Comparison of ENCODE assay signal across 19 cellular contexts in genomic region chrX:110168585-110168984, GRCh38.
DNase-seq lines count a peak whose midpoint lies in the region; ATAC-seq and TF ChIP-seq lines count a peak whose summit lies in the region.
"Had no signal": no experiment of that assay in that cellular context is flagged by ENCODE, and none has a peak within 500 bp of the region (broad histone marks: within the 10 kb centered on the region; RNA-seq: fewer than 3 reads in every experiment).

No MANE protein-coding gene starts in this region.

- ATAC-seq in GM18505 (IDR thresholded peaks at IDR 0.05; ENCODE audit: unreplicated experiment) (no peak), natural killer cell (no peak)
- ATAC-seq: stimulated activated memory B cell treated with anti-CD40 and anti-IgM and Interleukin-4, amounts not matched to agents 10 μg/mL and 1 μg/mL and 100 μg/mL, for 72 hours had no signal

- H3K27me3 Mint-ChIP-seq in natural killer cell (ENCODE audit: low read depth in 2 of 2) = no peaks in the 10 kb centered on the region
- H3K27me3 Mint-ChIP-seq: stimulated activated memory B cell treated with anti-CD40 and anti-IgM and Interleukin-4, amounts not matched to agents 10 μg/mL and 1 μg/mL and 100 μg/mL, for 72 hours had no signal

- H3K4me3 Mint-ChIP-seq in natural killer cell = no peak overlapping the region
- H3K4me3 Mint-ChIP-seq: activated naive CD4-positive, alpha-beta T cell treated with anti-CD3 and anti-CD28 coated beads for 36 hours; activated T-cell treated with anti-CD3 and anti-CD28 coated beads, Interleukin-2, amount 50 U/mL, for 4 hours; CD8-positive, alpha-beta T cell; nephron; stimulated activated memory B cell treated with anti-CD40 and anti-IgM and Interleukin-4, amounts not matched to agents 10 μg/mL and 1 μg/mL and 100 μg/mL, for 72 hours; T-cell had no signal

- no peak for TF ChIP-seq CTCF in natural killer cell (IDR thresholded peaks at IDR 0.05)

- H3K9me3 Mint-ChIP-seq in natural killer cell = no peaks in the 10 kb centered on the region
- H3K9me3 Mint-ChIP-seq: activated naive CD4-positive, alpha-beta T cell treated with anti-CD3 and anti-CD28 coated beads for 36 hours; activated T-cell treated with anti-CD3 and anti-CD28 coated beads, Interleukin-2, amount 50 U/mL, for 4 hours; CD8-positive, alpha-beta T cell; nephron; stimulated activated memory B cell treated with anti-CD40 and anti-IgM and Interleukin-4, amounts not matched to agents 10 μg/mL and 1 μg/mL and 100 μg/mL, for 72 hours; T-cell had no signal

- H3K27ac Mint-ChIP-seq in natural killer cell = no peak overlapping the region
- H3K27ac Mint-ChIP-seq: activated naive CD4-positive, alpha-beta T cell treated with anti-CD3 and anti-CD28 coated beads for 36 hours; CD8-positive, alpha-beta T cell; nephron; stimulated activated memory B cell treated with anti-CD40 and anti-IgM and Interleukin-4, amounts not matched to agents 10 μg/mL and 1 μg/mL and 100 μg/mL, for 72 hours; T-cell had no signal

- TF ChIP-seq POLR2A in GM18505 (IDR thresholded peaks at IDR 0.05; ENCODE audit: borderline replicate concordance, extremely low read depth, insufficient read depth, insufficient read length) = no peak

- H3K36me3 Mint-ChIP-seq in natural killer cell = no peaks in the 10 kb centered on the region

- H3K4me1 Mint-ChIP-seq in natural killer cell = peaks cover 17 to 19% of the 10 kb centered on the region in 2 donors
- H3K4me1 Mint-ChIP-seq: nephron had no signal

- intact Hi-C loops in natural killer cell (cut with micrococcal nuclease) = no loop called here

- DNase-seq in Daoy (ENCODE audit: low read depth) (peak; percentile 46), T1000 (lab: John Stamatoyannopoulos, UW) (peak; percentile 5), fibroblast of gingiva (ENCODE audit: low read depth) (peak; percentile 41), renal cortical epithelial cell (ENCODE audit: low read depth) (peak; percentile 26), natural killer cell (no peak), SHP77 treated with DMSO at 0.1 percent for 48 hours (lab: John Stamatoyannopoulos, UW) (no peak)
- no peak for DNase-seq in stimulated activated CD4-positive, alpha-beta T cell treated with anti-CD3 and anti-CD28 coated beads, Interleukin-4, amount 100 ng/mL, for 4 hours
- DNase-seq: DMS153, esophagus squamous epithelium, NCI-H1105, NCI-H510A, SIG-M5 had no signal

Comparison
In these comparisons a context has a peak if more than half of its experiments do, and no peak if none do; other contexts are left out.
1. DNase-seq: peak in Daoy (single experiment), T1000 (single experiment), fibroblast of gingiva (single experiment) and renal cortical epithelial cell (single experiment); none in stimulated activated CD4-positive, alpha-beta T cell treated with anti-CD3 and anti-CD28 coated beads, Interleukin-4, amount 100 ng/mL, for 4 hours (0 of 2), natural killer cell (single experiment) and SHP77 treated with DMSO at 0.1 percent for 48 hours (single experiment).